Comparison of ENCODE assay signal across 17 cellular contexts in the genomic region with DNA sequence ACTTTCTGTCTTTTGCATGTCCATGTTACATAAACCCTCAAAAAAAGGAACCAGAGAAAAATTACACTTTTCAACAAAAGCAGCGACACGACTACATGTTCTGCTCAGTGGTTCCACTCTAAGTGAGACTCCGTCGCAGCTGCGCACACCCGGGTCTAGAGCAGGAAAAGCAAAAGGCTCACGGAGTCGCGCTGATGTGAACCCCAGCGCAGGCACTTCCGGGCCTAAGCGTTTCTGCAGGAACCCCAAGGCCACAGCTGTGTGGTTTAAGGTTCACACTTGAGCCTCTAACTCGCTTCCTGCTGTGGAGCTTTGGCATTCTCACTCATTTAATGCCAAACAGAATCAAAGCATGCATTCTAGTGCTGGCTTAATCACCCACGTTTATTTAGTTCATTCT.
A peak's percentile ranks its signal among the peaks of the same experiment; 100 is the strongest.
DNase-seq lines count a peak whose midpoint lies in the region; ATAC-seq and TF ChIP-seq lines count a peak whose summit lies in the region.
"Had no signal": no experiment of that assay in that cellular context is flagged by ENCODE, and none has a peak within 500 bp of the region (broad histone marks: within the 10 kb centered on the region; RNA-seq: fewer than 3 reads in every experiment).

No MANE protein-coding gene starts in this region.

- TF ChIP-seq CTCF in neutrophil (IDR thresholded peaks at IDR 0.05) = no peak

- H3K27me3 Mint-ChIP-seq in IgD-negative memory B cell = peaks cover under 1% of the 10 kb centered on the region
- peaks cover 5% of the 10 kb centered on the region for H3K27me3 Mint-ChIP-seq in activated T-helper 1 cell treated with anti-CD3 and anti-CD28 coated beads, Interleukin-12 subunit alpha, Interleukin-12 subunit beta, Interleukin-2, Interleukin-4 antibody, amounts not matched to agents 30 ng/mL and 10 ng/mL and 1 ng/mL, durations not matched to agents 14 hours and 24 hours and 36 hours (ENCODE audit: insufficient read depth)

- peaks cover 0 to 5% (median 4%) of the 10 kb centered on the region in 3 donors for H3K4me1 Mint-ChIP-seq in IgD-negative memory B cell
- H3K4me1 Mint-ChIP-seq in activated T-helper 1 cell treated with anti-CD3 and anti-CD28 coated beads, Interleukin-12 subunit alpha, Interleukin-12 subunit beta, Interleukin-2, Interleukin-4 antibody, amounts not matched to agents 30 ng/mL and 10 ng/mL and 1 ng/mL, durations not matched to agents 14 hours and 24 hours and 36 hours (ENCODE audit: low read depth) = peaks cover 18% of the 10 kb centered on the region

- H3K4me3 ChIP-seq in neutrophil (ENCODE audit: low read depth in 1 of 2, low read length in 1 of 2) = peak overlapping the region in 1 of 2 experiments; percentile 43
- H3K4me3 ChIP-seq: prostate gland, suprapubic skin had no signal

- H3K9me3 Mint-ChIP-seq in IgD-negative memory B cell = peaks cover 0 to 2% (median 0%) of the 10 kb centered on the region in 3 donors
- H3K9me3 Mint-ChIP-seq in activated T-helper 1 cell treated with anti-CD3 and anti-CD28 coated beads, Interleukin-12 subunit alpha, Interleukin-12 subunit beta, Interleukin-2, Interleukin-4 antibody, amounts not matched to agents 30 ng/mL and 10 ng/mL and 1 ng/mL, durations not matched to agents 14 hours and 24 hours and 36 hours = no peaks in the 10 kb centered on the region
- H3K9me3 Mint-ChIP-seq: nephron had no signal

- H3K4me3 Mint-ChIP-seq in IgD-negative memory B cell = peak overlapping the region in 3 of 4 donors; percentile 3 to 90 (median 69)
- peak overlapping the region; percentile 75 for H3K4me3 Mint-ChIP-seq in activated T-helper 1 cell treated with anti-CD3 and anti-CD28 coated beads, Interleukin-12 subunit alpha, Interleukin-12 subunit beta, Interleukin-2, Interleukin-4 antibody, amounts not matched to agents 30 ng/mL and 10 ng/mL and 1 ng/mL, durations not matched to agents 14 hours and 24 hours and 36 hours
- H3K4me3 Mint-ChIP-seq: nephron had no signal

- intact Hi-C loops in activated T-helper 1 cell treated with anti-CD3 and anti-CD28 coated beads, Interleukin-12 subunit alpha, Interleukin-12 subunit beta, Interleukin-2, Interleukin-4 antibody, amounts not matched to agents 30 ng/mL and 10 ng/mL and 1 ng/mL, durations not matched to agents 14 hours and 24 hours and 36 hours (cut with micrococcal nuclease) = loop anchor here (5.0 kb wide), 1 partner anchor 35 kb away; no protein-coding TSS in a partner anchor

- H3K27me3 ChIP-seq in neutrophil = peaks cover 45% of the 10 kb centered on the region

- H3K4me1 ChIP-seq in neutrophil (ENCODE audit: control insufficient read depth in 1 of 2, insufficient read depth in 1 of 2, low read depth in 1 of 2, low read length in 1 of 2) = no peaks in the 10 kb centered on the region
- H3K4me1 ChIP-seq: prostate gland, suprapubic skin had no signal

- peak; percentile 1 to 17 for DNase-seq in NOMO-1 (lab: John Stamatoyannopoulos, UW; ENCODE audit: unreplicated experiment in 2 of 2)
- no peak for DNase-seq in NOMO-1 treated with dmso at 0.1 percent for 144 hours (lab: John Stamatoyannopoulos, UW; ENCODE audit: unreplicated experiment)
- DNase-seq in activated T-helper 1 cell treated with anti-CD3 and anti-CD28 coated beads, Interleukin-12 subunit alpha, Interleukin-12 subunit beta, Interleukin-2, Interleukin-4 antibody, amounts not matched to agents 30 ng/mL and 10 ng/mL and 1 ng/mL, durations not matched to agents 14 hours and 24 hours and 36 hours (ENCODE audit: low spot score) = no peak
- no peak for DNase-seq in NCI-H2227 treated with DMSO at 0.1 percent for 48 hours (lab: John Stamatoyannopoulos, UW)
- no peak for DNase-seq in NCI-H1417 (lab: John Stamatoyannopoulos, UW)
- DNase-seq: islet precursor cell, mammary epithelial cell, NCI-H1105 treated with DMSO at 0.1 percent for 48 hours, NCI-H69, PC-3 had no signal

- H3K36me3 ChIP-seq in neutrophil = no peaks in the 10 kb centered on the region
- H3K36me3 ChIP-seq: prostate gland, suprapubic skin had no signal

- H3K9me3 ChIP-seq in neutrophil = no peaks in the 10 kb centered on the region
- H3K9me3 ChIP-seq: prostate gland, suprapubic skin had no signal

- H3K36me3 Mint-ChIP-seq in IgD-negative memory B cell = no peaks in the 10 kb centered on the region
- no peaks in the 10 kb centered on the region for H3K36me3 Mint-ChIP-seq in activated T-helper 1 cell treated with anti-CD3 and anti-CD28 coated beads, Interleukin-12 subunit alpha, Interleukin-12 subunit beta, Interleukin-2, Interleukin-4 antibody, amounts not matched to agents 30 ng/mL and 10 ng/mL and 1 ng/mL, durations not matched to agents 14 hours and 24 hours and 36 hours (ENCODE audit: low read depth)

- H3K27ac ChIP-seq in neutrophil = peak overlapping the region; percentile 75
- H3K27ac ChIP-seq: 22Rv1, prostate gland, suprapubic skin had no signal

- peak overlapping the region in 1 of 3 donors; percentile 68 for H3K27ac Mint-ChIP-seq in IgD-negative memory B cell
- peak overlapping the region; percentile 72 for H3K27ac Mint-ChIP-seq in activated T-helper 1 cell treated with anti-CD3 and anti-CD28 coated beads, Interleukin-12 subunit alpha, Interleukin-12 subunit beta, Interleukin-2, Interleukin-4 antibody, amounts not matched to agents 30 ng/mL and 10 ng/mL and 1 ng/mL, durations not matched to agents 14 hours and 24 hours and 36 hours
- H3K27ac Mint-ChIP-seq: nephron had no signal

- ATAC-seq in GM21619 (IDR thresholded peaks at IDR 0.05; ENCODE audit: unreplicated experiment) = no peak
- ATAC-seq: PC-3 had no signal

Comparison
In these comparisons a context has a peak if more than half of its experiments do, and no peak if none do; other contexts are left out.
1. DNase-seq: peak in NOMO-1 (2 of 2); none in NOMO-1 treated with dmso at 0.1 percent for 144 hours (single experiment), activated T-helper 1 cell treated with anti-CD3 and anti-CD28 coated beads, Interleukin-12 subunit alpha, Interleukin-12 subunit beta, Interleukin-2, Interleukin-4 antibody, amounts not matched to agents 30 ng/mL and 10 ng/mL and 1 ng/mL, durations not matched to agents 14 hours and 24 hours and 36 hours (single experiment), NCI-H2227 treated with DMSO at 0.1 percent for 48 hours (single experiment) and NCI-H1417 (0 of 3).